In the genomic region with DNA sequence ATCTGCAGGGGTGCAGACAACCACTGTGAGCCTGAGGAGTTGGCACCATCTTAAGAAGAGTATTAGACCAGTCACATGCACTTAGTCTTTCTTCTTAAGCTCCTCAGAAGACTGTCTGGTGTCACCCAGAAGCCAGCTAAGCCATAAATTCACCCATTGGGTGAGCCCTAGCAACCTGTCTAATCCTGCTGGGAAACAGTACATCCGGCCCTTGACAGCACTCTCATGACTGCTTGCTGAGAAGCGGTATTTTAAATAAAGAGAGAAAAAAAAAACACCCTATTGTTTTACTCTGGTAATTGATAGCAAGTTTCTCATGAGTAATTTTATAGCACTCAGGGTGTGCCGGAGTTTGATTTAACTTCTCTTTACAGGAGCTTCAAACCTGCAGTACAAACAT, we compare ENCODE assay signal across 13 cellular contexts.
"Had no signal": no experiment of that assay in that cellular context is flagged by ENCODE, and none has a peak within 500 bp of the region (broad histone marks: within the 10 kb centered on the region; RNA-seq: fewer than 3 reads in every experiment).

No MANE protein-coding gene starts in this region.

- H3K9me3 ChIP-seq: right lobe of liver had no signal

- H3K4me3 ChIP-seq: dorsolateral prefrontal cortex, right lobe of liver had no signal

- ATAC-seq: left cardiac atrium, natural killer cell, right lobe of liver had no signal

- H3K27me3 ChIP-seq: dorsolateral prefrontal cortex, right lobe of liver had no signal

- DNase-seq: activated CD4-positive, alpha-beta memory T cell treated with anti-CD3 and anti-CD28 coated beads, Interleukin-2, amount 10 ng/mL, durations not matched to agents 7 days and 5 days; activated gamma-delta T cell; activated naive CD8-positive, alpha-beta T cell treated with anti-CD3 and anti-CD28 coated beads, Interleukin-2, amount 10 ng/mL, durations not matched to agents 7 days and 5 days; activated T-cell treated with anti-CD3 and anti-CD28 coated beads, Interleukin-2, amount 50 U/mL, for 48 hours; anterior cingulate cortex; dorsolateral prefrontal cortex; left cardiac atrium; natural killer cell; posterior cingulate gyrus; right lobe of liver; stimulated activated CD4-positive, alpha-beta T cell treated with anti-CD3 and anti-CD28 coated beads, Interleukin-12 subunit alpha, Interleukin-12 subunit beta, amount 100 ng/mL, for 4 hours; stimulated activated CD4-positive, alpha-beta T cell treated with anti-CD3 and anti-CD28 coated beads, Interleukin-2, amount 100 ng/mL, for 48 hours; stimulated activated naive CD4-positive, alpha-beta T cell treated with Interleukin-2 at 50 U/mL for 16 hours had no signal

- H3K27ac ChIP-seq: dorsolateral prefrontal cortex, right lobe of liver had no signal

- H3K4me1 ChIP-seq: right lobe of liver had no signal

- H3K36me3 ChIP-seq: right lobe of liver had no signal
